Comparison of ENCODE assay signal across 8 cellular contexts in the genomic region with DNA sequence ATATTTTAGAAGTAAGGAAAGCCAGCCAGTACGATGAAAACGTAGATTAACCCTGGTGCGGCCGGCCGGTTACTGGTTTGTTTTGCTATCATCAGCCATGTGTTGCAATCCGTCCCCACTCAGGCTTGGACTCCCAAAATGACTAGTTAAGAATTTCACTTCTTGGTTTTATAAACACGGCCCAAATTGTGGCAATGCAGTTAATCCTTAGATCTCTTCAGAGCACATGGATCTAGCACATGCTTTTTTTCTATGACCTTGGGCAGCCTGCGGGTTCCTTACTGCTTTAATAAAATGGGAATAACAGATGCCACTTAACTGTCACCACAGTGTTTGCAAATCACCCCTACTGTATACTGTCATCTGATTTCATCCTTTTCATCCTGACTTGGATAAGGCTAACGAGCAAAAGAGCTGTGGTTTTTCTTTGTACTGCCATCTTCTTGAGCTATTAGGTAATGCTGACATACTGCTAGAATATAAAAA. TPM values are rescaled to one million over a fixed set of nuclear protein-coding genes. Genes with fewer than 3 reads are reported as not detected.
DNase-seq lines count a peak whose midpoint lies in the region; ATAC-seq, FAIRE-seq and TF ChIP-seq lines count a peak whose summit lies in the region.

No MANE protein-coding gene starts in this region.

- H3K36me3 ChIP-seq in OCI-LY7 (ENCODE audit: insufficient read depth, low read length), result peaks cover 11% of the 10 kb centered on the region
- peaks cover 0 to 5% of the 10 kb centered on the region in 2 experiments for H3K36me3 ChIP-seq in mesenchymal stem cell (ENCODE audit: control insufficient read depth in 1 of 2, insufficient read depth in 2 of 2, low read depth in 1 of 2, low read length in 2 of 2)

- no peaks in the 10 kb centered on the region for H3K9me3 Mint-ChIP-seq in type B pancreatic cell

- H4K20me1 ChIP-seq in OCI-LY7 (ENCODE audit: insufficient read depth, low read length), result no peaks in the 10 kb centered on the region

- H3K4me1 ChIP-seq in OCI-LY7 (ENCODE audit: insufficient read depth, low read length, poor library complexity, severe bottlenecking) (peaks cover 15% of the 10 kb centered on the region), mesenchymal stem cell (ENCODE audit: control insufficient read depth, insufficient read depth, low read depth, low read length) (peaks cover 4% of the 10 kb centered on the region)

- H4K8ac ChIP-seq in mesenchymal stem cell (ENCODE audit: low read length), result no peak overlapping the region

- H2AK5ac ChIP-seq in mesenchymal stem cell (ENCODE audit: low read length, severe bottlenecking), result peak overlapping the region; percentile 41

- peaks cover 17% of the 10 kb centered on the region for H3K36me3 Mint-ChIP-seq in type B pancreatic cell

- H3K4me3 ChIP-seq in AG04449 (ENCODE audit: low read depth, low read length), result peak overlapping the region; percentile 74
- peak overlapping the region; percentile 86 for H3K4me3 ChIP-seq in OCI-LY7 (ENCODE audit: low read depth, low read length, poor library complexity, severe bottlenecking)
- H3K4me3 ChIP-seq in choroid plexus epithelial cell (ENCODE audit: low read depth, low read length), result peak overlapping the region; percentile 75
- H3K4me3 ChIP-seq in mesenchymal stem cell (ENCODE audit: insufficient read depth in 1 of 2, low read depth in 1 of 2, low read length in 2 of 2), result peak overlapping the region in 1 of 2 experiments; percentile 98

- H3K27ac ChIP-seq in OCI-LY7 (ENCODE audit: low read depth, low read length, poor library complexity, severe bottlenecking), result peak overlapping the region; percentile 66
- H3K27ac ChIP-seq in mesenchymal stem cell (ENCODE audit: low read length, poor library complexity, severe bottlenecking), result peak overlapping the region; percentile 25

- H2BK12ac ChIP-seq in mesenchymal stem cell (ENCODE audit: low read length in 2 of 2), result no peak overlapping the region

- TF ChIP-seq POLR2A in GM12892 (IDR thresholded peaks at IDR 0.05; ENCODE audit: low read depth, low read length), result no peak

- no peak overlapping the region for H2BK15ac ChIP-seq in mesenchymal stem cell (ENCODE audit: low read depth, poor library complexity, severe bottlenecking)

- H4K91ac ChIP-seq in mesenchymal stem cell (ENCODE audit: low read length), result no peak overlapping the region

- peaks cover 2% of the 10 kb centered on the region for H3K79me1 ChIP-seq in mesenchymal stem cell (replicated peaks; ENCODE audit: low read length, poor library complexity, severe bottlenecking)

- BruUV-seq in OCI-LY7 (replicated peaks; lab: Mats Ljungman, UMichigan), result TSS peak; percentile 65

- peak overlapping the region; percentile 95 for H3K9ac ChIP-seq in mesenchymal stem cell (ENCODE audit: low read length)

- H3K4me1 Mint-ChIP-seq in type B pancreatic cell (ENCODE audit: unreplicated experiment), result peaks cover 29% of the 10 kb centered on the region

- peak overlapping the region; percentile 97 for H3K27ac Mint-ChIP-seq in type B pancreatic cell

- H3K27me3 Mint-ChIP-seq in type B pancreatic cell, result no peaks in the 10 kb centered on the region

- no peaks in the 10 kb centered on the region for H3K9me2 ChIP-seq in OCI-LY7 (ENCODE audit: insufficient read depth, low read length)

- WGBS in mesenchymal stem cell, result 11% methylated on average over 9 of the region's 9 CpGs

- no peak overlapping the region for H3K14ac ChIP-seq in mesenchymal stem cell (ENCODE audit: low read length in 2 of 2)

- no peak for FAIRE-seq in GM12892 (lab: Jason Lieb, UNC)

- H3K4me2 ChIP-seq in OCI-LY7 (ENCODE audit: low read length) (peak overlapping the region; percentile 76), mesenchymal stem cell (ENCODE audit: low read length, poor library complexity, severe bottlenecking) (peak overlapping the region; percentile 69)

- CTCF ChIA-PET in AG04449 (lab: Yijun Ruan, JAX), result interaction anchor here (0.8 to 2.2 kb wide), 7 partner anchors 33 to 418 kb away, joined by 3 to 14 read pairs (median 4); a partner anchor contains a TSS
- CTCF ChIA-PET in OCI-LY7 (lab: Charles Lee; ENCODE audit: unreplicated experiment), result no interaction called here

- peaks cover 46% of the 10 kb centered on the region for H3K79me2 ChIP-seq in OCI-LY7 (ENCODE audit: insufficient read depth, low read depth, low read length)

- peak overlapping the region; percentile 99 for H3K4me3 Mint-ChIP-seq in type B pancreatic cell

- peak overlapping the region; percentile 97 for H2AFZ ChIP-seq in OCI-LY7 (ENCODE audit: low read length)
- no peak overlapping the region for H2AFZ ChIP-seq in mesenchymal stem cell (ENCODE audit: low read depth, low read length)

- no peak overlapping the region for H2BK120ac ChIP-seq in mesenchymal stem cell (ENCODE audit: low read depth, low read length)

- H2BK5ac ChIP-seq in mesenchymal stem cell (ENCODE audit: low read depth, low read length, poor library complexity, severe bottlenecking), result no peak overlapping the region

- intact Hi-C loops in OCI-LY7 (cut with micrococcal nuclease; ENCODE audit: unreplicated experiment), result loop anchor here (2.0 kb wide), 1 partner anchor 35 kb away; no protein-coding TSS in a partner anchor

- DNase-seq in AG04449 (ENCODE audit: low read depth, low spot score), result no peak
- peak; percentile 11 for DNase-seq in GM12892 (ENCODE audit: insufficient read length)
- peak; percentile 40 for DNase-seq in OCI-LY7 (ENCODE audit: low spot score)
- DNase-seq in choroid plexus epithelial cell (ENCODE audit: low read depth), result peak; percentile 41
- DNase-seq in mesenchymal stem cell, result peak; percentile 68
- no peak for DNase-seq in type B pancreatic cell (ENCODE audit: extremely low spot score, unreplicated experiment)
- DNase-seq in ureter (ENCODE audit: low spot score), result no peak

- POLR2A ChIA-PET in AG04449 (lab: Yijun Ruan, JAX), result interaction anchor here (0.7 to 1.8 kb wide), 3 partner anchors 97 to 781 kb away, joined by 3 to 5 read pairs (median 3); a partner anchor contains a TSS
- POLR2A ChIA-PET in OCI-LY7 (lab: Charles Lee), result interaction anchor here (0.7 to 1.7 kb wide), 9 partner anchors 9 to 790 kb away, joined by 3 to 7 read pairs (median 4); a partner anchor contains a TSS

- no peak overlapping the region for H3K23ac ChIP-seq in mesenchymal stem cell (ENCODE audit: low read length in 2 of 2)

- H3K4ac ChIP-seq in mesenchymal stem cell (ENCODE audit: low read depth in 1 of 2, low read length in 2 of 2), result no peak overlapping the region

- ATAC-seq in GM21723 (IDR thresholded peaks at IDR 0.05; ENCODE audit: unreplicated experiment), result no peak

- no peak overlapping the region for H3K18ac ChIP-seq in mesenchymal stem cell (ENCODE audit: low read depth in 1 of 2, low read length in 2 of 2)

- no peaks in the 10 kb centered on the region for H3K27me3 ChIP-seq in mesenchymal stem cell (ENCODE audit: control insufficient read depth in 1 of 2, insufficient read depth in 1 of 2, low read length in 2 of 2)

- no peak for TF ChIP-seq CTCF in AG04449 (IDR thresholded peaks at IDR 0.05; ENCODE audit: insufficient read depth, low read length, missing control alignments)
- peak; percentile 57 for TF ChIP-seq CTCF in OCI-LY7 (conservative IDR thresholded peaks at IDR 0.05; ENCODE audit: low read length)
- peak; percentile 21 for TF ChIP-seq CTCF in choroid plexus epithelial cell (conservative IDR thresholded peaks at IDR 0.05; ENCODE audit: low read depth, low read length)
- TF ChIP-seq CTCF in type B pancreatic cell (conservative IDR thresholded peaks at IDR 0.05), result peak; percentile 19

- H3K9me3 ChIP-seq in OCI-LY7 (ENCODE audit: low read length) (no peaks in the 10 kb centered on the region), mesenchymal stem cell (ENCODE audit: control insufficient read depth, low read length) (no peaks in the 10 kb centered on the region)

RNA-seq across cellular contexts. Expression of a gene that starts 1.5 kb away (rescaled TPM):
- polyA plus RNA-seq in GM12892 (2012; ENCODE audit: missing spikeins), result 2.3 TPM
- 15.4 and 18.7 TPM in 2 replicates for total RNA-seq in OCI-LY7 (2014; rRNA removed; shearing (Covaris generic))
- 33.1 and 37.4 TPM in 2 replicates for total RNA-seq in OCI-LY7 (2022)
- 32.5 TPM for polyA plus RNA-seq in mesenchymal stem cell (2013, experiment 1 of 2)
- 34.7 TPM for polyA plus RNA-seq in mesenchymal stem cell (2013, experiment 2 of 2)
- total RNA-seq in type B pancreatic cell (ENCODE audit: low replicate concordance), result 57.7 and 59.3 TPM in 2 replicates
- total RNA-seq in ureter, result 69.6 TPM

Comparison
In these comparisons a context has a peak if more than half of its experiments do, and no peak if none do; other contexts are left out.
1. DNase-seq: peak in GM12892 (single experiment), OCI-LY7 (single experiment), choroid plexus epithelial cell (single experiment) and mesenchymal stem cell (single experiment); none in AG04449 (single experiment), type B pancreatic cell (single experiment) and ureter (single experiment).